In the genomic region with DNA sequence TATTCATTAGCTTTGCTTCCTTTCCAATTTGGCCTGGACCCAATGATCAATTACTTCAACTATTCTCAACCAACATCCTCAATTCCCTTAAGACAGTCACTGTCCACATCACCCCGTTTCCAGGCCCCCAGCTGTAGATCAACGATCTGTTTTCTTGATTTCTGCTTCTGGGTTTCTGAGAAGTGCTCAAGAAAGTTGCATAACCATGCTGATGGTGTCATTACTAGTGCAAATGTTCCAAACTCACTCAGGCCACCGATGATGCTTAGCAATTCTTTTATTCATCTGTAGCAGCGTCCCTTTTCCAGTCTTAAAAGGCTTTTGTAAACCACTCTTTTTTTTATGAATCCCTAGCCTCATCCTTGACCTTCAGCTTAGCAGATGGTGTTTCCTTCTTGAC, we compare ENCODE assay signal across 25 cellular contexts.
DNase-seq lines count a peak whose midpoint lies in the region; ATAC-seq and TF ChIP-seq lines count a peak whose summit lies in the region.
"Had no signal": no experiment of that assay in that cellular context is flagged by ENCODE, and none has a peak within 500 bp of the region (broad histone marks: within the 10 kb centered on the region; RNA-seq: fewer than 3 reads in every experiment).

No MANE protein-coding gene starts in this region.

- H3K27me3 ChIP-seq in adipocyte (replicated peaks; ENCODE audit: control insufficient read depth, insufficient read depth, low read length) = no peaks in the 10 kb centered on the region
- no peaks in the 10 kb centered on the region for H3K27me3 ChIP-seq in left ventricle myocardium inferior (ENCODE audit: low read depth)
- H3K27me3 ChIP-seq: esophagus muscularis mucosa, sigmoid colon, thyroid gland had no signal

- no peaks in the 10 kb centered on the region for H3K4me1 Mint-ChIP-seq in endothelial cell (ENCODE audit: unreplicated experiment)
- H3K4me1 Mint-ChIP-seq: activated naive CD4-positive, alpha-beta T cell treated with anti-CD3 and anti-CD28 coated beads, Interleukin-2, amount 50 U/mL, for 24 hours; IgD-negative memory B cell; neural progenitor cell had no signal

- peak; percentile 32 for DNase-seq in AG20443 (ENCODE audit: low spot score)
- no peak for DNase-seq in adipocyte (ENCODE audit: low read depth)
- DNase-seq in left ventricle myocardium inferior = no peak
- DNase-seq in stromal cell of bone marrow (ENCODE audit: low read depth) = peak; percentile 71
- no peak for DNase-seq in left lobe of liver (ENCODE audit: low spot score)
- no peak for DNase-seq in endothelial cell (ENCODE audit: low spot score)
- DNase-seq: activated CD8-positive, alpha-beta T cell treated with anti-CD3 and anti-CD28 coated beads for 36 hours; C1 segment of cervical spinal cord; caudate nucleus; COR-L47; islet precursor cell; NCI-H1417 treated with DMSO at 0.1 percent for 48 hours; NCI-H748 treated with DMSO at 0.1 percent for 48 hours; RPMI8226; sigmoid colon; stimulated activated naive CD8-positive, alpha-beta T cell treated with anti-CD3 and anti-CD28 coated beads, Interleukin-15, Interleukin-2, amounts not matched to agents 100 U/mL and 50 U/mL, for 24 hours; T-helper 1 cell had no signal

- H3K27ac Mint-ChIP-seq in endothelial cell (ENCODE audit: unreplicated experiment) = no peak overlapping the region
- H3K27ac Mint-ChIP-seq: activated CD8-positive, alpha-beta T cell treated with anti-CD3 and anti-CD28 coated beads for 36 hours; activated naive CD4-positive, alpha-beta T cell treated with anti-CD3 and anti-CD28 coated beads, Interleukin-2, amount 50 U/mL, for 24 hours; activated T-helper 2 cell treated with anti-CD3 and anti-CD28 coated beads, Interferon-gamma antibody, Interleukin-2, Interleukin-4, amounts not matched to agents 10 μg/mL and 5 μg/mL and 100 μg/mL, durations not matched to agents 14 hours and 24 hours and 36 hours; IgD-negative memory B cell; neural progenitor cell had no signal

- TF ChIP-seq CTCF in left ventricle myocardium inferior (IDR thresholded peaks at IDR 0.05; ENCODE audit: borderline replicate concordance) = no peak
- TF ChIP-seq CTCF in endothelial cell (IDR thresholded peaks at IDR 0.05; ENCODE audit: unreplicated experiment) = no peak

- H3K4me3 ChIP-seq in adipocyte (ENCODE audit: low read length) (peak overlapping the region; percentile 31), left ventricle myocardium inferior (no peak overlapping the region)
- H3K4me3 ChIP-seq: esophagus muscularis mucosa, lung, neural progenitor cell, sigmoid colon, thyroid gland had no signal

- no peaks in the 10 kb centered on the region for H3K9me3 Mint-ChIP-seq in endothelial cell (ENCODE audit: unreplicated experiment)
- H3K9me3 Mint-ChIP-seq: activated CD8-positive, alpha-beta T cell treated with anti-CD3 and anti-CD28 coated beads for 36 hours; activated naive CD4-positive, alpha-beta T cell treated with anti-CD3 and anti-CD28 coated beads, Interleukin-2, amount 50 U/mL, for 24 hours; activated T-helper 2 cell treated with anti-CD3 and anti-CD28 coated beads, Interferon-gamma antibody, Interleukin-2, Interleukin-4, amounts not matched to agents 10 μg/mL and 5 μg/mL and 100 μg/mL, durations not matched to agents 14 hours and 24 hours and 36 hours; neural progenitor cell had no signal

- H3K27ac ChIP-seq in left ventricle myocardium inferior (replicated peaks) = peak overlapping the region; percentile 56
- H3K27ac ChIP-seq: esophagus muscularis mucosa, neural progenitor cell, thyroid gland had no signal

- H3K9me3 ChIP-seq in adipocyte (ENCODE audit: control insufficient read depth, low read length) (no peaks in the 10 kb centered on the region), left ventricle myocardium inferior (replicated peaks) (peaks cover 4% of the 10 kb centered on the region)
- H3K9me3 ChIP-seq: esophagus muscularis mucosa, sigmoid colon, thyroid gland had no signal

- peaks cover 24% of the 10 kb centered on the region for H3K4me1 ChIP-seq in adipocyte (ENCODE audit: control insufficient read depth, insufficient read depth, low read length)
- no peaks in the 10 kb centered on the region for H3K4me1 ChIP-seq in left ventricle myocardium inferior
- H3K4me1 ChIP-seq: esophagus muscularis mucosa, neural progenitor cell, sigmoid colon had no signal

- H3K36me3 ChIP-seq in adipocyte (ENCODE audit: control insufficient read depth, insufficient read depth, low read length, severe bottlenecking) (no peaks in the 10 kb centered on the region), left ventricle myocardium inferior (no peaks in the 10 kb centered on the region)
- H3K36me3 ChIP-seq: esophagus muscularis mucosa, neural progenitor cell, sigmoid colon, thyroid gland had no signal

- no peak overlapping the region for H3K4me3 Mint-ChIP-seq in endothelial cell (ENCODE audit: unreplicated experiment)
- H3K4me3 Mint-ChIP-seq: activated CD8-positive, alpha-beta T cell treated with anti-CD3 and anti-CD28 coated beads for 36 hours; activated naive CD4-positive, alpha-beta T cell treated with anti-CD3 and anti-CD28 coated beads, Interleukin-2, amount 50 U/mL, for 24 hours; IgD-negative memory B cell; neural progenitor cell had no signal

- H3K27me3 Mint-ChIP-seq in endothelial cell (ENCODE audit: unreplicated experiment) = no peaks in the 10 kb centered on the region
- H3K27me3 Mint-ChIP-seq: activated CD8-positive, alpha-beta T cell treated with anti-CD3 and anti-CD28 coated beads for 36 hours had no signal

- no peak overlapping the region for H3K9ac ChIP-seq in adipocyte (ENCODE audit: low read length)
- H3K9ac ChIP-seq: neural progenitor cell had no signal

- no peak for ATAC-seq in GM21723 (IDR thresholded peaks at IDR 0.05; ENCODE audit: unreplicated experiment)
- no peak for ATAC-seq in left lobe of liver
- ATAC-seq: activated CD8-positive, alpha-beta T cell treated with anti-CD3 and anti-CD28 coated beads for 36 hours; stimulated activated naive CD8-positive, alpha-beta T cell treated with anti-CD3 and anti-CD28 coated beads, Interleukin-15, Interleukin-2, amounts not matched to agents 100 U/mL and 50 U/mL, for 24 hours had no signal

- H3K36me3 Mint-ChIP-seq in endothelial cell (ENCODE audit: low read depth, unreplicated experiment) = no peaks in the 10 kb centered on the region
- H3K36me3 Mint-ChIP-seq: activated naive CD4-positive, alpha-beta T cell treated with anti-CD3 and anti-CD28 coated beads, Interleukin-2, amount 50 U/mL, for 24 hours; IgD-negative memory B cell; neural progenitor cell had no signal

- intact Hi-C loops in left ventricle myocardium inferior (cut with micrococcal nuclease) = no loop called here

Comparison
In these comparisons a context has a peak if more than half of its experiments do, and no peak if none do; other contexts are left out.
1. DNase-seq: peak in AG20443 (single experiment) and stromal cell of bone marrow (single experiment); none in adipocyte (single experiment), left ventricle myocardium inferior (single experiment), left lobe of liver (single experiment) and endothelial cell (single experiment).